Comparison of ENCODE assay signal across 1 cellular context in genomic region chr10:24622781-24623301, GRCh38.
TF ChIP-seq lines count a peak whose summit lies in the region.

No MANE protein-coding gene starts in this region.

TF ChIP-seq in IMR-90, 13 proteins besides CTCF, POLR2A, EP300 and RAD21 (continued from another document):
- TF ChIP-seq MAFK (IDR thresholded peaks at IDR 0.05; ENCODE audit: low read depth, low read length), result no peak
- TF ChIP-seq, protein P1, sequence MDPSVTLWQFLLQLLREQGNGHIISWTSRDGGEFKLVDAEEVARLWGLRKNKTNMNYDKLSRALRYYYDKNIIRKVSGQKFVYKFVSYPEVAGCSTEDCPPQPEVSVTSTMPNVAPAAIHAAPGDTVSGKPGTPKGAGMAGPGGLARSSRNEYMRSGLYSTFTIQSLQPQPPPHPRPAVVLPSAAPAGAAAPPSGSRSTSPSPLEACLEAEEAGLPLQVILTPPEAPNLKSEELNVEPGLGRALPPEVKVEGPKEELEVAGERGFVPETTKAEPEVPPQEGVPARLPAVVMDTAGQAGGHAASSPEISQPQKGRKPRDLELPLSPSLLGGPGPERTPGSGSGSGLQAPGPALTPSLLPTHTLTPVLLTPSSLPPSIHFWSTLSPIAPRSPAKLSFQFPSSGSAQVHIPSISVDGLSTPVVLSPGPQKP (IDR thresholded peaks at IDR 0.05; ENCODE audit: borderline replicate concordance, low read depth, low read length), result no peak
- no peak for TF ChIP-seq CHD1 (IDR thresholded peaks at IDR 0.05; ENCODE audit: low read depth, low read length)
- no peak for TF ChIP-seq MAZ (IDR thresholded peaks at IDR 0.05; ENCODE audit: borderline replicate concordance, low read depth, low read length)
